2 cellular contexts compared by ENCODE assay signal in genomic region chr11:57530215-57530595, GRCh38.
TF ChIP-seq lines count a peak whose summit lies in the region.

No MANE protein-coding gene starts in this region.

TF ChIP-seq in HepG2, 621 proteins besides CTCF, POLR2A, EP300 and RAD21 (continues in another document):
- TF ChIP-seq ZMYM3 (CRISPR knock-in tag; IDR thresholded peaks at IDR 0.05) (peak; percentile 92), SATB2 (CRISPR knock-in tag; IDR thresholded peaks at IDR 0.05) (peak; percentile 63; the same call in 1 of the 2 replicates), BATF2 (CRISPR knock-in tag; IDR thresholded peaks at IDR 0.05) (0 out of 2 replicates have a peak, but pooled peaks have one; percentile 13), ZSCAN20 (CRISPR knock-in tag; IDR thresholded peaks at IDR 0.05; ENCODE audit: borderline replicate concordance) (0 out of 2 replicates have a peak, but pooled peaks have one; percentile 25), ZNF629 (CRISPR knock-in tag; conservative IDR thresholded peaks at IDR 0.05) (peak; percentile 99), ZNF513 (CRISPR knock-in tag; conservative IDR thresholded peaks at IDR 0.05) (0 out of 2 replicates have a peak, but pooled peaks have one; percentile 77), ZNF773 (CRISPR knock-in tag; IDR thresholded peaks at IDR 0.05; ENCODE audit: borderline replicate concordance) (0 out of 2 replicates have a peak, but pooled peaks have one; percentile 72), ADNP (CRISPR knock-in tag; IDR thresholded peaks at IDR 0.05) (peak; percentile 82), MXD1 (CRISPR knock-in tag; IDR thresholded peaks at IDR 0.05) (no peak), SAFB2 (CRISPR knock-in tag; IDR thresholded peaks at IDR 0.05; ENCODE audit: borderline replicate concordance, low read depth) (0 out of 2 replicates have a peak, but pooled peaks have one; percentile 35), KLF9 (CRISPR knock-in tag; IDR thresholded peaks at IDR 0.05; ENCODE audit: low read depth) (no peak), MLLT10 (CRISPR knock-in tag; IDR thresholded peaks at IDR 0.05) (no peak), ZSCAN12 (CRISPR knock-in tag; IDR thresholded peaks at IDR 0.05) (0 out of 2 replicates have a peak, but pooled peaks have one; percentile 45), AKAP8 (CRISPR knock-in tag; IDR thresholded peaks at IDR 0.05) (0 out of 2 replicates have a peak, but pooled peaks have one; percentile 22), MEF2D (CRISPR knock-in tag; IDR thresholded peaks at IDR 0.05) (peak; percentile 54; the same call in 1 of the 2 replicates)
- TF ChIP-seq, protein P1, sequence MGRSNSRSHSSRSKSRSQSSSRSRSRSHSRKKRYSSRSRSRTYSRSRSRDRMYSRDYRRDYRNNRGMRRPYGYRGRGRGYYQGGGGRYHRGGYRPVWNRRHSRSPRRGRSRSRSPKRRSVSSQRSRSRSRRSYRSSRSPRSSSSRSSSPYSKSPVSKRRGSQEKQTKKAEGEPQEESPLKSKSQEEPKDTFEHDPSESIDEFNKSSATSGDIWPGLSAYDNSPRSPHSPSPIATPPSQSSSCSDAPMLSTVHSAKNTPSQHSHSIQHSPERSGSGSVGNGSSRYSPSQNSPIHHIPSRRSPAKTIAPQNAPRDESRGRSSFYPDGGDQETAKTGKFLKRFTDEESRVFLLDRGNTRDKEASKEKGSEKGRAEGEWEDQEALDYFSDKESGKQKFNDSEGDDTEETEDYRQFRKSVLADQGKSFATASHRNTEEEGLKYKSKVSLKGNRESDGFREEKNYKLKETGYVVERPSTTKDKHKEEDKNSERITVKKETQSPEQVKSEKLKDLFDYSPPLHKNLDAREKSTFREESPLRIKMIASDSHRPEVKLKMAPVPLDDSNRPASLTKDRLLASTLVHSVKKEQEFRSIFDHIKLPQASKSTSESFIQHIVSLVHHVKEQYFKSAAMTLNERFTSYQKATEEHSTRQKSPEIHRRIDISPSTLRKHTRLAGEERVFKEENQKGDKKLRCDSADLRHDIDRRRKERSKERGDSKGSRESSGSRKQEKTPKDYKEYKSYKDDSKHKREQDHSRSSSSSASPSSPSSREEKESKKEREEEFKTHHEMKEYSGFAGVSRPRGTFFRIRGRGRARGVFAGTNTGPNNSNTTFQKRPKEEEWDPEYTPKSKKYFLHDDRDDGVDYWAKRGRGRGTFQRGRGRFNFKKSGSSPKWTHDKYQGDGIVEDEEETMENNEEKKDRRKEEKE (IDR thresholded peaks at IDR 0.05) = no peak
- TF ChIP-seq, protein P2, sequence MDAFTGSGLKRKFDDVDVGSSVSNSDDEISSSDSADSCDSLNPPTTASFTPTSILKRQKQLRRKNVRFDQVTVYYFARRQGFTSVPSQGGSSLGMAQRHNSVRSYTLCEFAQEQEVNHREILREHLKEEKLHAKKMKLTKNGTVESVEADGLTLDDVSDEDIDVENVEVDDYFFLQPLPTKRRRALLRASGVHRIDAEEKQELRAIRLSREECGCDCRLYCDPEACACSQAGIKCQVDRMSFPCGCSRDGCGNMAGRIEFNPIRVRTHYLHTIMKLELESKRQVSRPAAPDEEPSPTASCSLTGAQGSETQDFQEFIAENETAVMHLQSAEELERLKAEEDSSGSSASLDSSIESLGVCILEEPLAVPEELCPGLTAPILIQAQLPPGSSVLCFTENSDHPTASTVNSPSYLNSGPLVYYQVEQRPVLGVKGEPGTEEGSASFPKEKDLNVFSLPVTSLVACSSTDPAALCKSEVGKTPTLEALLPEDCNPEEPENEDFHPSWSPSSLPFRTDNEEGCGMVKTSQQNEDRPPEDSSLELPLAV (CRISPR knock-in tag; conservative IDR thresholded peaks at IDR 0.05; ENCODE audit: low read depth) = 0 out of 2 replicates have a peak, but pooled peaks have one; percentile 13

TF ChIP-seq in HEK293T, 16 proteins besides CTCF, POLR2A, EP300 and RAD21:
- no peak for TF ChIP-seq ARNT (IDR thresholded peaks at IDR 0.05)
- no peak for TF ChIP-seq FOXM1 (IDR thresholded peaks at IDR 0.05; ENCODE audit: borderline replicate concordance)
- TF ChIP-seq NFRKB (IDR thresholded peaks at IDR 0.05) = no peak
- no peak for TF ChIP-seq SUZ12 (IDR thresholded peaks at IDR 0.05)
- TF ChIP-seq HDGF (IDR thresholded peaks at IDR 0.05; ENCODE audit: borderline replicate concordance) = no peak
- TF ChIP-seq SP1 (IDR thresholded peaks at IDR 0.05) = no peak
- no peak for TF ChIP-seq CTBP1 (IDR thresholded peaks at IDR 0.05; ENCODE audit: borderline replicate concordance)
- TF ChIP-seq L3MBTL2 (conservative IDR thresholded peaks at IDR 0.05) = no peak
- no peak for TF ChIP-seq LEF1 (IDR thresholded peaks at IDR 0.05; ENCODE audit: borderline replicate concordance)
- TF ChIP-seq FOXK2 (IDR thresholded peaks at IDR 0.05) = no peak
- no peak for TF ChIP-seq PKNOX1 (IDR thresholded peaks at IDR 0.05)
- no peak for TF ChIP-seq ZNF384 (IDR thresholded peaks at IDR 0.05)
- no peak for TF ChIP-seq BHLHE40 (IDR thresholded peaks at IDR 0.05; ENCODE audit: borderline replicate concordance)
- TF ChIP-seq TARDBP (IDR thresholded peaks at IDR 0.05) = no peak
